29 cellular contexts compared by ENCODE assay signal in genomic region chr17:34710226-34710625, GRCh38.
"Had no signal": no experiment of that assay in that cellular context is flagged by ENCODE, and none has a peak within 500 bp of the region (broad histone marks: within the 10 kb centered on the region; RNA-seq: fewer than 3 reads in every experiment).

No MANE protein-coding gene starts in this region.

- ATAC-seq: naive thymus-derived CD8-positive, alpha-beta T cell; natural killer cell treated with Interleukin-12 subunit alpha and Interleukin-12 subunit beta and Interleukin-15 and Interleukin-18, amount 100 ng/mL, for 72 hours; psoas muscle; right cardiac atrium; right lobe of liver; stimulated activated effector memory CD8-positive, alpha-beta T cell treated with anti-CD3 and anti-CD28 coated beads, Interleukin-12 subunit alpha, Interleukin-12 subunit beta, amount 100 ng/mL, for 72 hours; stimulated activated naive B cell treated with anti-CD40 and anti-IgM and Interleukin-4, amounts not matched to agents 10 μg/mL and 1 μg/mL and 100 μg/mL, for 72 hours; upper lobe of right lung had no signal

- H3K27me3 ChIP-seq: ovary, right lobe of liver, thyroid gland, tibial nerve, uterus had no signal

- H3K27ac ChIP-seq: neural progenitor cell, ovary, parathyroid adenoma, psoas muscle, right lobe of liver, sigmoid colon, stomach, thoracic aorta, thyroid gland, tibial nerve, upper lobe of right lung, uterus had no signal

- H3K4me3 Mint-ChIP-seq: naive thymus-derived CD8-positive, alpha-beta T cell; natural killer cell treated with Interleukin-12 subunit alpha and Interleukin-12 subunit beta and Interleukin-15 and Interleukin-18, amount 100 ng/mL, for 72 hours; nephron progenitor cell; neural progenitor cell; stimulated activated effector memory CD8-positive, alpha-beta T cell treated with anti-CD3 and anti-CD28 coated beads, Interleukin-12 subunit alpha, Interleukin-12 subunit beta, amount 100 ng/mL, for 72 hours; stimulated activated naive B cell treated with anti-CD40 and anti-IgM and Interleukin-4, amounts not matched to agents 10 μg/mL and 1 μg/mL and 100 μg/mL, for 72 hours; stimulated activated naive CD8-positive, alpha-beta T cell treated with anti-CD3 and anti-CD28 coated beads, Interleukin-15, Interleukin-2, amounts not matched to agents 100 ng/mL and 50 ng/mL, for 24 hours had no signal

- H3K9me3 ChIP-seq: ovary, psoas muscle, right lobe of liver, sigmoid colon, stomach, thoracic aorta, thyroid gland, tibial nerve, upper lobe of right lung, uterus had no signal

- H3K4me1 Mint-ChIP-seq: naive thymus-derived CD8-positive, alpha-beta T cell; nephron progenitor cell; stimulated activated effector memory CD8-positive, alpha-beta T cell treated with anti-CD3 and anti-CD28 coated beads, Interleukin-12 subunit alpha, Interleukin-12 subunit beta, amount 100 ng/mL, for 72 hours; stimulated activated naive B cell treated with anti-CD40 and anti-IgM and Interleukin-4, amounts not matched to agents 10 μg/mL and 1 μg/mL and 100 μg/mL, for 72 hours had no signal

- H3K27ac Mint-ChIP-seq: natural killer cell treated with Interleukin-12 subunit alpha and Interleukin-12 subunit beta and Interleukin-15 and Interleukin-18, amount 100 ng/mL, for 72 hours; nephron progenitor cell; neural progenitor cell; progenitor cell of endocrine pancreas; stimulated activated effector memory CD8-positive, alpha-beta T cell treated with anti-CD3 and anti-CD28 coated beads, Interleukin-12 subunit alpha, Interleukin-12 subunit beta, amount 100 ng/mL, for 72 hours; stimulated activated naive B cell treated with anti-CD40 and anti-IgM and Interleukin-4, amounts not matched to agents 10 μg/mL and 1 μg/mL and 100 μg/mL, for 72 hours; stimulated activated naive CD8-positive, alpha-beta T cell treated with anti-CD3 and anti-CD28 coated beads, Interleukin-15, Interleukin-2, amounts not matched to agents 100 ng/mL and 50 ng/mL, for 24 hours had no signal

- H2AFZ ChIP-seq: neural progenitor cell, parathyroid adenoma had no signal

- DNase-seq: naive thymus-derived CD8-positive, alpha-beta T cell; nephron progenitor cell; occipital lobe; ovary; posterior cingulate gyrus; psoas muscle; right cardiac atrium; right lobe of liver; sigmoid colon; small intestine; stimulated activated CD4-positive, alpha-beta T cell treated with anti-CD3 and anti-CD28 coated beads, Interleukin-15, amount 100 ng/mL, for 24 hours; stimulated activated CD4-positive, alpha-beta T cell treated with anti-CD3 and anti-CD28 coated beads, Interleukin-2, amount 100 ng/mL, for 24 hours; stimulated activated CD4-positive, alpha-beta T cell treated with anti-CD3 and anti-CD28 coated beads, Interleukin-2, amount 100 ng/mL, for 48 hours; stimulated activated CD4-positive, alpha-beta T cell treated with anti-CD3 and anti-CD28 coated beads, Interleukin-4, amount 100 ng/mL, for 24 hours; stimulated activated naive B cell treated with anti-CD40 and anti-IgM and Interleukin-4, amounts not matched to agents 10 μg/mL and 1 μg/mL and 100 μg/mL, for 72 hours; stimulated activated naive CD4-positive, alpha-beta T cell treated with Interleukin-2 at 50 U/mL for 16 hours; stomach; thyroid gland; trophoblast cell; upper lobe of right lung; uterus had no signal

- H3K36me3 ChIP-seq: neural progenitor cell, ovary, right lobe of liver, sigmoid colon, stomach, thoracic aorta, thyroid gland, tibial nerve, upper lobe of right lung, uterus had no signal

- H3K79me2 ChIP-seq: parathyroid adenoma had no signal

- H3K9me3 Mint-ChIP-seq: natural killer cell treated with Interleukin-12 subunit alpha and Interleukin-12 subunit beta and Interleukin-15 and Interleukin-18, amount 100 ng/mL, for 72 hours; nephron progenitor cell; stimulated activated effector memory CD8-positive, alpha-beta T cell treated with anti-CD3 and anti-CD28 coated beads, Interleukin-12 subunit alpha, Interleukin-12 subunit beta, amount 100 ng/mL, for 72 hours had no signal

- H3K4me2 ChIP-seq: neural progenitor cell had no signal

- H3K4me3 ChIP-seq: neural progenitor cell, ovary, psoas muscle, right lobe of liver, sigmoid colon, stomach, thoracic aorta, thyroid gland, tibial nerve, upper lobe of right lung, uterus had no signal

- H3K36me3 Mint-ChIP-seq: naive thymus-derived CD8-positive, alpha-beta T cell; natural killer cell treated with Interleukin-12 subunit alpha and Interleukin-12 subunit beta and Interleukin-15 and Interleukin-18, amount 100 ng/mL, for 72 hours; neural progenitor cell; stimulated activated effector memory CD8-positive, alpha-beta T cell treated with anti-CD3 and anti-CD28 coated beads, Interleukin-12 subunit alpha, Interleukin-12 subunit beta, amount 100 ng/mL, for 72 hours; stimulated activated naive B cell treated with anti-CD40 and anti-IgM and Interleukin-4, amounts not matched to agents 10 μg/mL and 1 μg/mL and 100 μg/mL, for 72 hours had no signal

- H3K4me1 ChIP-seq: neural progenitor cell, parathyroid adenoma, psoas muscle, right lobe of liver, sigmoid colon, stomach, thyroid gland, tibial nerve, upper lobe of right lung, uterus had no signal

- H3K9ac ChIP-seq: neural progenitor cell, parathyroid adenoma had no signal
